Comparison of ENCODE assay signal across 8 cellular contexts in the genomic region with DNA sequence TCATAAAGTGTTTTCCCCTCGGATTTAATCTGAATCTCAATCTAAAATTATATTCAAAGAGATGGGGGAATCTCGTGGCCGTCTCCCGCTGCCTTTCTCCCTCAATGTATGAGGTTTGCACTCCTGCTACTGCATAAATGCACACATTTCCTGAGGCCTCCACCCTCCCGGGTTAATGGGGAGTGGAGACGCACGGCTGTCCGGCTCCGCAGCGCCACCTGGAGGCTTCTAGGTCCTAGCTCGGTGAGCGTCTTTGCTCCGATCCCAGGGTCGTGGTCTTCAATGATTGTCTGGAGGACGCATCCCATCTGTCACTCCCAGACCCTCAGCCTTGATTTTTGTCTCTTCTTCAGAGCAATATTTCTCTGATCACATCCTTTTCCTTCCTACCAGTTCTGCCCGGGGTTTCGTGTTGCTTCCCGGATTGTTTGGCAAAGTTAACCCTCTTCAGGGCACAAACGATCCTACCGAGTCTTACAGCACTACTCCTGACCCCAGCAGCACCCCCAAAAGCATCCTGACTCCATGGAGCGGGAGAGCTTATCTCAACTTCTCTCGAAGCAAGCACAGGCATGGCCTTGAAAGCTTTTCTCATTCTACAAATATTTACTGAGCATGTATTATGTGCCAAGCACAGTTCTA. TPM values are rescaled to one million over a fixed set of nuclear protein-coding genes. Genes with fewer than 3 reads are reported as not detected.
DNase-seq lines count a peak whose midpoint lies in the region; ATAC-seq and TF ChIP-seq lines count a peak whose summit lies in the region.

A gene (minus strand): TSS at position 110 of the 642 bp plus-strand sequence. CDS start 516 bp downstream, outside the sequence.

- H3K27ac ChIP-seq in H9 (ENCODE audit: insufficient read length, low read depth, low read length) (no peak within 1 kb of the TSS), psoas muscle (peak within 1 kb of the TSS; percentile 73)

- H3K56ac ChIP-seq in H9 (ENCODE audit: insufficient read length, low read depth, low read length): no peak within 1 kb of the TSS

- H3K23me2 ChIP-seq in H9 (ENCODE audit: insufficient read length, low read depth, low read length, poor library complexity, severe bottlenecking): peaks cover 16% of the 10 kb centered on the region

- H2BK12ac ChIP-seq in H9 (ENCODE audit: insufficient read length, low read depth, low read length): no peak within 1 kb of the TSS

- H4K20me1 ChIP-seq in H9 (ENCODE audit: control insufficient read depth, insufficient read depth, insufficient read length): no peaks in the 10 kb centered on the region

- H2AK5ac ChIP-seq in H9 (ENCODE audit: insufficient read length, low read length): no peak within 1 kb of the TSS

- no CpG with 5 or more reads among the region's 22 CpGs for WGBS in H9 (ENCODE audit: extremely low coverage, insufficient read length, low lambda C conversion rate)
- WGBS in psoas muscle, 3 donors: 3 to 8% (median 4%) methylated on average over 22 of the region's 22 CpGs

- H2BK5ac ChIP-seq in H9 (ENCODE audit: insufficient read length, low read length): no peak within 1 kb of the TSS

- H3K4ac ChIP-seq in H9 (ENCODE audit: low read depth, low read length): no peak within 1 kb of the TSS

- TF ChIP-seq CTCF in H9 (conservative IDR thresholded peaks at IDR 0.05) (peak; percentile 91), psoas muscle (IDR thresholded peaks at IDR 0.05) (peak; percentile 89)

- H3K4me1 ChIP-seq in H9 (ENCODE audit: insufficient read depth, low read length): no peaks in the 10 kb centered on the region
- H3K4me1 ChIP-seq in adipocyte (ENCODE audit: control insufficient read depth, insufficient read depth, low read length): peaks cover 23% of the 10 kb centered on the region
- H3K4me1 ChIP-seq in psoas muscle: peaks cover 19% of the 10 kb centered on the region

- H4K91ac ChIP-seq in H9 (ENCODE audit: insufficient read length, low read depth, low read length): no peak within 1 kb of the TSS

- H3K4me1 Mint-ChIP-seq in H9: peaks cover 14 to 26% of the 10 kb centered on the region in 2 experiments

- no peaks in the 10 kb centered on the region for H3K79me1 ChIP-seq in H9 (ENCODE audit: insufficient read depth, low read depth, low read length, poor library complexity, severe bottlenecking)

- no peak within 1 kb of the TSS for H2AFZ ChIP-seq in H9 (ENCODE audit: low read length)

- H3K36me3 ChIP-seq in adipocyte (ENCODE audit: control insufficient read depth, insufficient read depth, low read length, severe bottlenecking) (no peaks in the 10 kb centered on the region), psoas muscle (ENCODE audit: insufficient read depth in 1 of 2, low read depth in 1 of 2) (no peaks in the 10 kb centered on the region)

- H3K9me3 ChIP-seq in H9 (ENCODE audit: control insufficient read depth, low read depth, low read length) (no peaks in the 10 kb centered on the region), adipocyte (ENCODE audit: control insufficient read depth, low read length) (no peaks in the 10 kb centered on the region), psoas muscle (no peaks in the 10 kb centered on the region)

- H3K36me3 Mint-ChIP-seq in H9 (ENCODE audit: insufficient read depth in 1 of 3, low read depth in 3 of 3): no peaks in the 10 kb centered on the region; a peak in 1 of 7 replicates

- no peak within 1 kb of the TSS for H3K14ac ChIP-seq in H9 (ENCODE audit: insufficient read depth, low read length)

- H3K9me3 Mint-ChIP-seq in H9: no peaks in the 10 kb centered on the region; a peak in 2 of 5 replicates

- H3K9ac ChIP-seq in H9 (ENCODE audit: extremely low read depth, insufficient read length, low read length) (no peak within 1 kb of the TSS), adipocyte (ENCODE audit: low read length) (peak within 1 kb of the TSS; percentile 4)

- H3K23ac ChIP-seq in H9 (ENCODE audit: insufficient read length, low read depth, low read length): no peak within 1 kb of the TSS

- H2BK15ac ChIP-seq in H9 (ENCODE audit: low read depth, low read length): no peak within 1 kb of the TSS

- H3K4me3 ChIP-seq in adipocyte (ENCODE audit: low read length): peak within 1 kb of the TSS; percentile 72
- H3K4me3 ChIP-seq in psoas muscle: peak within 1 kb of the TSS; percentile 74

- H2BK20ac ChIP-seq in H9 (ENCODE audit: low read depth, low read length, poor library complexity, severe bottlenecking): no peak within 1 kb of the TSS

- H3K27me3 ChIP-seq in H9 (ENCODE audit: insufficient read depth, low read length): peaks cover 49% of the 10 kb centered on the region
- peaks cover 67% of the 10 kb centered on the region for H3K27me3 ChIP-seq in adipocyte (replicated peaks; ENCODE audit: control insufficient read depth, insufficient read depth, low read length)
- peaks cover 0 to 40% (median 16%) of the 10 kb centered on the region in 3 donors for H3K27me3 ChIP-seq in psoas muscle (ENCODE audit: insufficient read depth in 3 of 3, low read length in 2 of 3)

- no peak within 1 kb of the TSS for H3T11ph ChIP-seq in H9 (ENCODE audit: low read length)

- peak; percentile 93 for DNase-seq in DMS53 (lab: John Stamatoyannopoulos, UW)
- DNase-seq in H9: peak; percentile 82
- peak; percentile 86 for DNase-seq in NCI-H1092 (lab: John Stamatoyannopoulos, UW)
- DNase-seq in SW 1271 (lab: John Stamatoyannopoulos, UW): peak; percentile 40 to 43
- peak; percentile 93 for DNase-seq in adipocyte (ENCODE audit: low read depth)
- DNase-seq in left ventricle myocardium superior: peak; percentile 90
- DNase-seq in psoas muscle: peak; percentile 83 to 90
- DNase-seq in ureter (ENCODE audit: low spot score): peak; percentile 79

- ATAC-seq in left ventricle myocardium superior (peak; percentile 83), psoas muscle (peak; percentile 72 to 81 (median 76))

- H3K27ac Mint-ChIP-seq in H9: no peak within 1 kb of the TSS; a peak in 1 of 7 replicates

- no peak within 1 kb of the TSS for H4K8ac ChIP-seq in H9 (replicated peaks; ENCODE audit: insufficient read length, low read depth, low read length)

- no peak within 1 kb of the TSS for H4K5ac ChIP-seq in H9 (ENCODE audit: insufficient read length, low read depth, low read length)

- no peak within 1 kb of the TSS for H3K18ac ChIP-seq in H9 (ENCODE audit: insufficient read length, low read depth, low read length)

- no peaks in the 10 kb centered on the region for H3K79me2 ChIP-seq in H9 (ENCODE audit: insufficient read depth, low read length)

- peak within 1 kb of the TSS; percentile 70 for H3K4me2 ChIP-seq in H9 (ENCODE audit: insufficient read depth, insufficient read length, low read length)

- H3K4me3 Mint-ChIP-seq in H9: peak within 1 kb of the TSS; percentile 63 to 80

- H2BK120ac ChIP-seq in H9 (ENCODE audit: low read depth, low read length, poor library complexity, severe bottlenecking): no peak within 1 kb of the TSS

- peaks cover 91% of the 10 kb centered on the region for H3K27me3 Mint-ChIP-seq in H9 (ENCODE audit: low read depth)

- intact Hi-C loops in left ventricle myocardium superior (cut with micrococcal nuclease): no loop called here
- intact Hi-C loops in psoas muscle (cut with DNase I): loop anchor here (1.0 to 2.0 kb wide), 3 partner anchors 17 to 39 kb away; no protein-coding TSS in a partner anchor

RNA-seq across cellular contexts. Expression of the gene that starts here (rescaled TPM):
- 0.39 and 0.50 TPM in 2 replicates for total RNA-seq in H9 (2021)
- 2.6 TPM for total RNA-seq in left ventricle myocardium superior
- 1 to 10 TPM; 3.2 to 9.3 (median 4.4) TPM for total RNA-seq in psoas muscle
- polyA plus RNA-seq in psoas muscle: 1 to 10 TPM in 2 of 3 donors, under 1 TPM in 1; 0.74 to 3.0 (median 2.0) TPM
- not detected for total RNA-seq in ureter

Comparison
In these comparisons a context has a peak if more than half of its experiments do, and no peak if none do; other contexts are left out.
1. Peak in DNase-seq and H3K4me2 ChIP-seq in H9; RNA of the gene not detected or under 1 TPM.
2. Peak in DNase-seq in ureter; RNA of the gene not detected or under 1 TPM.
3. DNase-seq: peak in every context shown above with its lines; median percentile 93 in DMS53; 93 in adipocyte; 90 in left ventricle myocardium superior; 86 in psoas muscle; 86 in NCI-H1092; 82 in H9; 79 in ureter; 42 in SW 1271.